12 cellular contexts compared by ENCODE assay signal in the genomic region with DNA sequence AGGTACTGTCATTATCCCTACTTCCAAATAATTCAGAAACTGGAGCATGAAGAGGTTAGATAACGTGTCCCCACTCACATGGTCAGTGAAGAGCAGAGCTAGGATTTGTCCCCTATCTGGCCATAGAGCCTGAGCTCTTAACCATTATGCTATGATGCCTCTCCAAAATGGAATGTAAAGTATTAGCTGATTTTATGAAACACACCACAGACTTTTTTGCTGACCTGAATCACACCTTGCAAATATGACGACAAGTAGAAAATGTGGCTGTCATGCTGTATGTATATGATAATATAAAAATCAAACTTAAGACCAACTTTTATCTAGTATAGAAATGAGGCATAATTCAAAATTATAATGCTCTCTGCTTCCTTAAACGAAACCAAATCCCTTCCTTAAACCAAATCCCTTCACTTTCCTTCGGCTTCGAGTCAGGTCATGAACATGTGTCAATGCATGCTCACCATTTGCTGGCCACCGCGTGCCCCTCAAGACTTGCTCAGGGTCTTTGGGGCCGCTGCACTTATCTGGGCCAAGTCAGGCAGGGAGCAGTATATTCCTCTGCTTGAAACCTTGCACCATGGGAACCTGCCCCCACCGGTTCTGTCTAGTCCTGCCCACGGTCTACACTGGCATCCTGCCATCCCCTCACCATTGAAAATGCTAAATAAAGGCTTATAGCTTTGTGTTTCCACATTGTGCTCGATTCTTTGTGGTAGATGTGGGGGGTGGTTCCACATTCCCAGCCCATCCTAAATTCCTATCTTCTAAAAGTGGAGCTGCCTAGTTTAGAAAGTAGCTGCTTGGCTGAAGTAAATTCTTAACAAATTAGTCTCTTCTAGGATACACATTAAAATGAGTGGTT. TPM values are rescaled to one million over a fixed set of nuclear protein-coding genes. Genes with fewer than 3 reads are reported as not detected.
A peak's percentile ranks its signal among the peaks of the same experiment; 100 is the strongest.
DNase-seq lines count a peak whose midpoint lies in the region; ATAC-seq, FAIRE-seq and TF ChIP-seq lines count a peak whose summit lies in the region.
"Had no signal": no experiment of that assay in that cellular context is flagged by ENCODE, and none has a peak within 500 bp of the region (broad histone marks: within the 10 kb centered on the region; RNA-seq: fewer than 3 reads in every experiment).

No MANE protein-coding gene starts in this region.

- H3K4me1 ChIP-seq in GM23338 (ENCODE audit: insufficient read depth) (peaks cover 19% of the 10 kb centered on the region), keratinocyte (ENCODE audit: control insufficient read depth, extremely low read depth, insufficient read depth, low read length) (peaks cover 35% of the 10 kb centered on the region), spleen (peaks cover 12 to 43% (median 30%) of the 10 kb centered on the region in 6 donors)

- 64 to 74% (median 66%) methylated on average over 11 of the region's 11 CpGs for WGBS in spleen, 5 donors

- no peaks in the 10 kb centered on the region for H3K9me1 ChIP-seq in keratinocyte (ENCODE audit: control insufficient read depth, extremely low read depth, insufficient read depth, low read length)

- H2AFZ ChIP-seq in GM23338 (no peak overlapping the region), keratinocyte (ENCODE audit: control insufficient read depth, low read length) (peak overlapping the region; percentile 71)

- ATAC-seq in CD4-positive, alpha-beta T cell (ENCODE audit: poor library complexity) = no peak
- ATAC-seq in GM23338 = no peak
- ATAC-seq: stimulated activated naive CD8-positive, alpha-beta T cell treated with anti-CD3 and anti-CD28 coated beads, Interleukin-15, Interleukin-2, amounts not matched to agents 100 U/mL and 50 U/mL, for 24 hours had no signal

- TF ChIP-seq POLR2A in spleen (IDR thresholded peaks at IDR 0.05) = no peak

- peak overlapping the region; percentile 64 for H3K9ac ChIP-seq in keratinocyte (ENCODE audit: control insufficient read depth, extremely low read depth, insufficient read depth, low read length)

- no peak for DNase-seq in CD4-positive, alpha-beta T cell
- DNase-seq in GM23338 (ENCODE audit: low spot score) (no peak), RWPE1 (ENCODE audit: low spot score) (peak; percentile 56), keratinocyte (ENCODE audit: low read depth, low spot score) (peak; percentile 44), posterior vena cava (ENCODE audit: low spot score) (no peak), spleen (no peak), epidermal melanocyte (ENCODE audit: insufficient read length, low spot score) (no peak), coronary artery (ENCODE audit: low spot score) (no peak)
- DNase-seq: left cardiac atrium; stimulated activated CD4-positive, alpha-beta T cell treated with anti-CD3 and anti-CD28 coated beads, Interleukin-2, amount 100 ng/mL, for 48 hours; stimulated activated naive CD8-positive, alpha-beta T cell treated with anti-CD3 and anti-CD28 coated beads, Interleukin-15, Interleukin-2, amounts not matched to agents 100 U/mL and 50 U/mL, for 24 hours had no signal

- H3K9me3 Mint-ChIP-seq in CD4-positive, alpha-beta T cell = no peaks in the 10 kb centered on the region
- no peaks in the 10 kb centered on the region for H3K9me3 Mint-ChIP-seq in GM23338

- H3K9me3 ChIP-seq in CD4-positive, alpha-beta T cell (ENCODE audit: control insufficient read depth, low read length) = no peaks in the 10 kb centered on the region
- no peaks in the 10 kb centered on the region for H3K9me3 ChIP-seq in keratinocyte (ENCODE audit: control insufficient read depth, low read depth, low read length)
- no peaks in the 10 kb centered on the region for H3K9me3 ChIP-seq in spleen

- TF ChIP-seq CTCF in CD4-positive, alpha-beta T cell (IDR thresholded peaks at IDR 0.05) = no peak
- no peak for TF ChIP-seq CTCF in GM23338 (conservative IDR thresholded peaks at IDR 0.05; ENCODE audit: low read depth in 2 of 2)
- no peak for TF ChIP-seq CTCF in RWPE1 (conservative IDR thresholded peaks at IDR 0.05; ENCODE audit: low read depth)
- TF ChIP-seq CTCF in keratinocyte (optimal IDR thresholded peaks at IDR 0.05 in 1 of 3, IDR thresholded peaks at IDR 0.05 in 1 of 3, conservative IDR thresholded peaks at IDR 0.05 in 1 of 3; ENCODE audit: extremely low read depth in 1 of 3, insufficient read depth in 2 of 3, low read length in 3 of 3) = no peak
- TF ChIP-seq CTCF in spleen (IDR thresholded peaks at IDR 0.05 in 8 of 11, conservative IDR thresholded peaks at IDR 0.05 in 3 of 11) = no peak
- no peak for TF ChIP-seq CTCF in coronary artery (IDR thresholded peaks at IDR 0.05)

- H4K20me1 ChIP-seq in GM23338 (replicated peaks; ENCODE audit: insufficient read depth) (no peaks in the 10 kb centered on the region; the same call in 1 of the 2 replicates), keratinocyte (ENCODE audit: control insufficient read depth, extremely low read depth, insufficient read depth, low read length) (no peaks in the 10 kb centered on the region)

- H3K4me3 Mint-ChIP-seq in CD4-positive, alpha-beta T cell = peak overlapping the region; percentile 65
- peak overlapping the region; percentile 79 for H3K4me3 Mint-ChIP-seq in GM23338

- CTCF ChIA-PET in CD4-positive, alpha-beta T cell (lab: Charles Lee) = interaction anchor here (4.7 kb wide), 1 partner anchor 30 kb away, joined by 52 read pairs; no protein-coding TSS in a partner anchor
- CTCF ChIA-PET in RWPE1 (lab: Yijun Ruan, JAX) = interaction anchor here (0.6 to 7.5 kb wide), 4 partner anchors 31 to 256 kb away, joined by 3 to 166 read pairs (median 3); no protein-coding TSS in a partner anchor

- H3K27me3 Mint-ChIP-seq in CD4-positive, alpha-beta T cell = peaks cover 30% of the 10 kb centered on the region
- peaks cover 17% of the 10 kb centered on the region for H3K27me3 Mint-ChIP-seq in GM23338 (ENCODE audit: insufficient read depth, low read depth, poor library complexity)

- peaks cover 30% of the 10 kb centered on the region for H3K4me1 Mint-ChIP-seq in CD4-positive, alpha-beta T cell (ENCODE audit: low read depth)
- peaks cover 34% of the 10 kb centered on the region for H3K4me1 Mint-ChIP-seq in GM23338

- POLR2A ChIA-PET in CD4-positive, alpha-beta T cell (lab: Charles Lee) = interaction anchor here (4.5 kb wide), 1 partner anchor 15 kb away, joined by 50 read pairs; the partner anchor contains the start of gene DSTYK
- POLR2A ChIA-PET in RWPE1 (lab: Yijun Ruan, JAX; ENCODE audit: low non-redundant PET) = no interaction called here

- peak overlapping the region; percentile 86 for H3K4me2 ChIP-seq in GM23338
- H3K4me2 ChIP-seq in keratinocyte (ENCODE audit: control insufficient read depth, extremely low read depth, insufficient read depth, low read depth, low read length) = peak overlapping the region; percentile 96

- no peaks in the 10 kb centered on the region for H3K36me3 Mint-ChIP-seq in CD4-positive, alpha-beta T cell (ENCODE audit: low read depth)
- H3K36me3 Mint-ChIP-seq in GM23338 (ENCODE audit: low read depth) = no peaks in the 10 kb centered on the region

- peaks cover 5% of the 10 kb centered on the region for H3K27me3 ChIP-seq in CD4-positive, alpha-beta T cell (ENCODE audit: control insufficient read depth, insufficient read depth, low read length)
- H3K27me3 ChIP-seq in GM23338 (ENCODE audit: insufficient read depth) (peaks cover 12% of the 10 kb centered on the region), keratinocyte (ENCODE audit: control insufficient read depth, extremely low read depth, insufficient read depth, low read length) (no peaks in the 10 kb centered on the region), spleen (replicated peaks in 1 of 7) (peaks cover 0 to 39% (median 0%) of the 10 kb centered on the region in 7 donors)

- H3K36me3 ChIP-seq in GM23338 (ENCODE audit: insufficient read depth) (no peaks in the 10 kb centered on the region), keratinocyte (ENCODE audit: control insufficient read depth in 2 of 2, extremely low read depth in 1 of 2, insufficient read depth in 2 of 2, low read length in 2 of 2) (no peaks in the 10 kb centered on the region), spleen (no peaks in the 10 kb centered on the region)

- intact Hi-C loops in CD4-positive, alpha-beta T cell (cut with DNase I, micrococcal nuclease) = loop anchor here in 1 of 2 experiments (5.0 kb wide), 1 partner anchor 104 kb away; the partner anchor contains the start of gene RBBP5
- intact Hi-C loops in posterior vena cava (cut with DNase I) (no loop called here), spleen (cut with DNase I; ENCODE audit: low total_unique reads) (loop anchor here (10.0 kb wide), 1 partner anchor 101 kb away; the partner anchor contains the start of gene RBBP5)

- H3K79me2 ChIP-seq in GM23338 (replicated peaks; ENCODE audit: insufficient read depth) = 0 out of 2 replicates have a peak, but pooled peaks cover 5% of the 10 kb centered on the region
- no peaks in the 10 kb centered on the region for H3K79me2 ChIP-seq in keratinocyte (ENCODE audit: control insufficient read depth, insufficient read depth, low read length)

- FAIRE-seq in keratinocyte (lab: Jason Lieb, UNC) = no peak
- FAIRE-seq: GM12891 had no signal

- H3F3A ChIP-seq in GM23338 (replicated peaks; ENCODE audit: low read depth) = peaks cover 14% of the 10 kb centered on the region; the same call in 1 of the 2 replicates

- peak overlapping the region; percentile 61 for H3K4me3 ChIP-seq in GM23338
- peak overlapping the region in 2 of 3 experiments; percentile 52 to 56 for H3K4me3 ChIP-seq in keratinocyte (ENCODE audit: control insufficient read depth in 2 of 3, extremely low read depth in 1 of 3, insufficient read depth in 2 of 3, low read depth in 1 of 3, low read length in 3 of 3)
- H3K4me3 ChIP-seq in spleen = no peak overlapping the region
- H3K4me3 ChIP-seq in coronary artery = no peak overlapping the region

- no peak overlapping the region for H3K27ac ChIP-seq in CD4-positive, alpha-beta T cell (ENCODE audit: low read depth, low read length)
- no peak overlapping the region for H3K27ac ChIP-seq in GM23338 (ENCODE audit: low read depth)
- H3K27ac ChIP-seq in RWPE1 = peak overlapping the region; percentile 86
- peak overlapping the region; percentile 76 for H3K27ac ChIP-seq in keratinocyte (ENCODE audit: control insufficient read depth, insufficient read depth, low read length)
- no peak overlapping the region for H3K27ac ChIP-seq in spleen
- H3K27ac ChIP-seq in coronary artery = no peak overlapping the region

- dilution Hi-C loops in keratinocyte (cut with MboI; ENCODE audit: extremely low pct_ligation_motif_present, low sequenced_read_pairs) = no loop called here

- no peaks in the 10 kb centered on the region for H3K9me2 ChIP-seq in GM23338 (ENCODE audit: insufficient read depth)

- H3K27ac Mint-ChIP-seq in CD4-positive, alpha-beta T cell = no peak overlapping the region
- no peak overlapping the region for H3K27ac Mint-ChIP-seq in GM23338

RNA-seq across cellular contexts. Expression of gene TMCC2, which starts 1.6 kb away (rescaled TPM):
- total RNA-seq in CD4-positive, alpha-beta T cell = 1 to 10 TPM in 1 of 2 experiments, under 1 TPM in 1; 0.74 to 1.1 TPM
- 9.9 and 11.8 TPM in 2 replicates for total RNA-seq in GM23338 (2014; rRNA removed; shearing (Covaris generic))
- polyA plus RNA-seq in GM23338 (2016; fragmentation: Nextera tagmentation; extraction: Ambion mirVana) = 2.6 and 3.1 TPM in 2 replicates
- 0.60 to 1.8 TPM (median 0.83 TPM) in 3 replicates for polyA plus RNA-seq in keratinocyte
- 0.27 TPM for polyA plus RNA-seq in keratinocyte (2011; ENCODE audit: low read depth)
- polyA plus RNA-seq in keratinocyte (2011; cell fraction: cytosol; rRNA removed) = 0.69 and 1.4 TPM in 2 replicates
- polyA plus RNA-seq in keratinocyte (2011; cell fraction: nucleus; rRNA removed) = 1.3 and 1.7 TPM in 2 replicates
- polyA plus RNA-seq in keratinocyte (2012; ENCODE audit: low replicate concordance) = 0.17 and 0.79 TPM in 2 replicates
- 1.2 to 2.4 TPM (median 2.4 TPM) in 3 replicates for polyA minus RNA-seq in keratinocyte
- 3.1 TPM for polyA minus RNA-seq in keratinocyte (2011; cell fraction: cytosol; rRNA and poly(A)+ RNA removed)
- 0.95 and 1.6 TPM in 2 replicates for polyA minus RNA-seq in keratinocyte (2011; cell fraction: nucleus; rRNA and poly(A)+ RNA removed)
- 1 to 10 TPM; 4.1 to 4.6 TPM for total RNA-seq in posterior vena cava
- 100 to 1,000 TPM in 1 of 7 donors, 10 to 100 TPM in 3, 1 to 10 TPM in 3; 2.9 to 146 (median 11.3) TPM for total RNA-seq in spleen
- polyA plus RNA-seq in spleen = 10 to 100 TPM in 1 of 3 donors, 1 to 10 TPM in 1, under 1 TPM in 1; 0.74 to 11.9 (median 1.2) TPM

RNA-seq across cellular contexts. Expression of gene DSTYK, which starts 14.6 kb away (rescaled TPM):
- total RNA-seq in CD4-positive, alpha-beta T cell = 10 to 100 TPM; 13.9 to 15.3 TPM
- total RNA-seq in GM23338 (2014; rRNA removed; shearing (Covaris generic)) = 8.2 and 10.7 TPM in 2 replicates
- 5.5 and 6.1 TPM in 2 replicates for polyA plus RNA-seq in GM23338 (2016; fragmentation: Nextera tagmentation; extraction: Ambion mirVana)
- 7.0 to 8.8 TPM (median 7.6 TPM) in 3 replicates for polyA plus RNA-seq in keratinocyte
- 4.7 TPM for polyA plus RNA-seq in keratinocyte (2011; ENCODE audit: low read depth)
- 4.6 and 6.4 TPM in 2 replicates for polyA plus RNA-seq in keratinocyte (2011; cell fraction: cytosol; rRNA removed)
- polyA plus RNA-seq in keratinocyte (2011; cell fraction: nucleus; rRNA removed) = 8.0 and 8.7 TPM in 2 replicates
- 5.8 and 7.1 TPM in 2 replicates for polyA plus RNA-seq in keratinocyte (2012; ENCODE audit: low replicate concordance)
- polyA minus RNA-seq in keratinocyte = 6.6 to 11.3 TPM (median 10.7 TPM) in 3 replicates
- 13.0 TPM for polyA minus RNA-seq in keratinocyte (2011; cell fraction: cytosol; rRNA and poly(A)+ RNA removed)
- 8.3 and 18.5 TPM in 2 replicates for polyA minus RNA-seq in keratinocyte (2011; cell fraction: nucleus; rRNA and poly(A)+ RNA removed)
- total RNA-seq in posterior vena cava = 10 to 100 TPM; 10.9 to 11.9 TPM
- 10 to 100 TPM; 12.8 to 24.3 (median 18.2) TPM for total RNA-seq in spleen
- 1 to 10 TPM; 2.2 to 5.0 (median 2.3) TPM for polyA plus RNA-seq in spleen

Comparison
In these comparisons a context has a peak if more than half of its experiments do, and no peak if none do; other contexts are left out.
1. DNase-seq: peak in RWPE1 (single experiment) and keratinocyte (single experiment); none in CD4-positive, alpha-beta T cell (0 of 10), GM23338 (single experiment), posterior vena cava (single experiment), spleen (single experiment), epidermal melanocyte (single experiment) and coronary artery (single experiment).
2. H3K27ac ChIP-seq: peak in RWPE1 (single experiment) and keratinocyte (single experiment); none in CD4-positive, alpha-beta T cell (single experiment), GM23338 (single experiment), spleen (0 of 8) and coronary artery (0 of 2).
3. H3K4me3 ChIP-seq: peak in GM23338 (single experiment) and keratinocyte (2 of 3); none in spleen (0 of 8) and coronary artery (single experiment).